In the genomic region with DNA sequence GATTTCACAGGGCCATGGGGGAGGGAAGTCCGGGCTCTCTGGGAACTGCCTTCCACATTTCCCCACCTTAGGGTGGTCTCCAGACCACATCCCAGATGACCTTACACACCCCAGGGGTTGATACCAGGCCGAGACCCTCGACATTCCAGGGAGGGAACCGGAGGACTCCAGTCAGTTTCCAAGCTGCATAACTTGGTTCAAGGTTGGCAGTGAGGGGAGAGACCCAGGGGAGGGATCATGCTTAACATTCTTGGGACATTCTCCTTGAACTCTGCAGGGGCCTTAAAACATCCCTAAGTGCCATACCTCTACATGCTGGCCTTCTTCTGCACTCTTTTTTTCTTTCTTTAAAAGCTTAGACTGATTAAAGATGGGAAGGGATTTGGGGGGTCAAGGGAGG, we compare ENCODE assay signal across 10 cellular contexts.
"Had no signal": no experiment of that assay in that cellular context is flagged by ENCODE, and none has a peak within 500 bp of the region (broad histone marks: within the 10 kb centered on the region; RNA-seq: fewer than 3 reads in every experiment).

No MANE protein-coding gene starts in this region.

- H3K4me1 ChIP-seq: Peyer's patch, SJCRH30 had no signal

- H3K9me3 ChIP-seq: Peyer's patch, SJCRH30 had no signal

- H3K36me3 ChIP-seq: Peyer's patch, SJCRH30 had no signal

- H3K4me2 ChIP-seq: PC-9 had no signal

- H3K4me3 ChIP-seq: PC-9, Peyer's patch, SJCRH30 had no signal

- H3K27me3 ChIP-seq: Peyer's patch had no signal

- ATAC-seq: Right ventricle myocardium inferior had no signal

- H2AFZ ChIP-seq: PC-9 had no signal

- DNase-seq: KG1; MM.1S; NCI-H187 treated with DMSO at 0.1 percent for 48 hours; NCI-H446 treated with DMSO at 0.1 percent for 48 hours; NK-92 treated with Interleukin-12 subunit alpha and Interleukin-12 subunit beta, amount 100 ng/mL, for 24 hours; Peyer's patch; SHP77 treated with DMSO at 0.1 percent for 48 hours had no signal

- H3K27ac ChIP-seq: PC-9, Peyer's patch, SJCRH30 had no signal
